Comparison of ENCODE assay signal across 19 cellular contexts in the genomic region with DNA sequence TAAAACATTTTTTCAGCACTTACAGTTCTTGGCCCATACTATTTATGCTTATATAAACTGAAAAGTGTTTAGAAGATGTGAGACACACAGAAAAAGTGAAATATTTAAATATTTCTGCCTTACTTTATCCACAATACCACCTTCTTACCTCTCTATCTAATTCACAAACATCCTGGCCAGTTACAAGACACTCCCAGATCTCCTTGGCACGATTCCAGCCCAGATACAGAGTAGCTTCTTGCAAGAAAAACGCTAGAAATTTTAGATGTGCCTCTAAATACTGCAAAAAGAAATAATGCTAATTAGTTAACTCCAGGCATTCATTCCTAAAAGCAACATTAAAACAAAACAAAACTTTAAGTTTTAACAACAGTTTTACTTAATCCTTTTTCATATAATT.
DNase-seq lines count a peak whose midpoint lies in the region; ATAC-seq, FAIRE-seq and TF ChIP-seq lines count a peak whose summit lies in the region.
"Had no signal": no experiment of that assay in that cellular context is flagged by ENCODE, and none has a peak within 500 bp of the region (broad histone marks: within the 10 kb centered on the region; RNA-seq: fewer than 3 reads in every experiment).

No MANE protein-coding gene starts in this region.

- H3K27me3 Mint-ChIP-seq in T-helper 17 cell = no peaks in the 10 kb centered on the region
- H3K27me3 Mint-ChIP-seq: activated CD8-positive, alpha-beta memory T cell treated with anti-CD3 and anti-CD28 coated beads, Interleukin-2, amount 10 ng/mL, durations not matched to agents 7 days and 5 days; stimulated activated memory B cell treated with anti-CD40 and anti-IgM and Interleukin-4, amounts not matched to agents 10 μg/mL and 1 μg/mL and 100 μg/mL, for 72 hours had no signal

- H3K9me3 ChIP-seq in T-helper 17 cell (ENCODE audit: control insufficient read depth, low read length, poor library complexity, severe bottlenecking) = no peaks in the 10 kb centered on the region
- H3K9me3 ChIP-seq: mucosa of descending colon, upper lobe of right lung had no signal

- TF ChIP-seq POLR2A in GM12892 (IDR thresholded peaks at IDR 0.05; ENCODE audit: low read depth, low read length) = no peak

- FAIRE-seq in endometrium (lab: Jason Lieb, UNC) = peak; percentile 18
- FAIRE-seq in GM12892 (lab: Jason Lieb, UNC) = no peak
- FAIRE-seq: HepG2 had no signal

- ATAC-seq in T-helper 17 cell (no peak), HG02973 (IDR thresholded peaks at IDR 0.05; ENCODE audit: unreplicated experiment) (no peak)
- ATAC-seq: activated CD8-positive, alpha-beta memory T cell treated with anti-CD3 and anti-CD28 coated beads, Interleukin-2, amount 10 ng/mL, durations not matched to agents 7 days and 5 days; HCT116; HepG2; mucosa of descending colon; SK-N-SH treated with all-trans-retinoic acid at 6 μM for 48 hours; stimulated activated memory B cell treated with anti-CD40 and anti-IgM and Interleukin-4, amounts not matched to agents 10 μg/mL and 1 μg/mL and 100 μg/mL, for 72 hours; upper lobe of right lung had no signal

- peak overlapping the region; percentile 19 for H3K27ac Mint-ChIP-seq in T-helper 17 cell
- H3K27ac Mint-ChIP-seq: activated CD8-positive, alpha-beta memory T cell treated with anti-CD3 and anti-CD28 coated beads, Interleukin-2, amount 10 ng/mL, durations not matched to agents 7 days and 5 days; stimulated activated memory B cell treated with anti-CD40 and anti-IgM and Interleukin-4, amounts not matched to agents 10 μg/mL and 1 μg/mL and 100 μg/mL, for 72 hours had no signal

- H3K4me3 Mint-ChIP-seq in T-helper 17 cell = no peak overlapping the region
- H3K4me3 Mint-ChIP-seq: activated CD8-positive, alpha-beta memory T cell treated with anti-CD3 and anti-CD28 coated beads, Interleukin-2, amount 10 ng/mL, durations not matched to agents 7 days and 5 days; stimulated activated memory B cell treated with anti-CD40 and anti-IgM and Interleukin-4, amounts not matched to agents 10 μg/mL and 1 μg/mL and 100 μg/mL, for 72 hours had no signal

- peaks cover 8% of the 10 kb centered on the region for H3K36me3 Mint-ChIP-seq in T-helper 17 cell (ENCODE audit: low read depth)

- peak; percentile 29 for DNase-seq in NCI-H82 (lab: John Stamatoyannopoulos, UW)
- no peak for DNase-seq in NCI-H82 treated with DMSO at 0.1 percent for 48 hours (lab: John Stamatoyannopoulos, UW; ENCODE audit: unreplicated experiment)
- DNase-seq in T-helper 17 cell = no peak
- peak; percentile 64 for DNase-seq in superior temporal gyrus (ENCODE audit: extremely low spot score)
- no peak for DNase-seq in GM12892 (ENCODE audit: insufficient read length)
- no peak for DNase-seq in HK-2 (ENCODE audit: unreplicated experiment)
- DNase-seq: ACHN; activated CD8-positive, alpha-beta memory T cell treated with anti-CD3 and anti-CD28 coated beads, Interleukin-2, amount 10 ng/mL, durations not matched to agents 7 days and 5 days; activated gamma-delta T cell; hippocampal formation; PC-9; upper lobe of right lung had no signal

- peaks cover 10% of the 10 kb centered on the region for H3K4me1 Mint-ChIP-seq in T-helper 17 cell

Comparison
In these comparisons a context has a peak if more than half of its experiments do, and no peak if none do; other contexts are left out.
1. DNase-seq: peak in NCI-H82 (single experiment) and superior temporal gyrus (single experiment); none in NCI-H82 treated with DMSO at 0.1 percent for 48 hours (single experiment), T-helper 17 cell (0 of 3), GM12892 (single experiment) and HK-2 (single experiment).